In genomic region chr12:57005980-57006808, GRCh38 we compare ENCODE assay signal across 8 cellular contexts. TPM values are rescaled to one million over a fixed set of nuclear protein-coding genes. Genes with fewer than 3 reads are reported as not detected.
DNase-seq lines count a peak whose midpoint lies in the region; FAIRE-seq and TF ChIP-seq lines count a peak whose summit lies in the region.

Gene ZBTB39, minus strand, starts transcription at chr12:57006546. Its CDS starts 1,629 bp downstream, at chr12:57004917.

- peak within 1 kb of the TSS; percentile 76 for H3K9ac ChIP-seq in keratinocyte (ENCODE audit: control insufficient read depth, extremely low read depth, insufficient read depth, low read length)

- no peaks in the 10 kb centered on the region for H3K9me1 ChIP-seq in keratinocyte (ENCODE audit: control insufficient read depth, extremely low read depth, insufficient read depth, low read length)

- DNase-seq in NCI-H1048 (lab: John Stamatoyannopoulos, UW) (peak; percentile 36), bronchial epithelial cell (ENCODE audit: low read depth) (no peak), keratinocyte (ENCODE audit: low read depth, low spot score) (no peak), NCI-H1694 treated with DMSO at 0.1 percent for 48 hours (lab: John Stamatoyannopoulos, UW) (no peak)
- DNase-seq in stimulated activated CD4-positive, alpha-beta T cell treated with anti-CD3 and anti-CD28 coated beads, Interleukin-1b, Interleukin-23, amount 100 ng/mL, for 24 hours (ENCODE audit: low read depth in 4 of 4, low spot score in 1 of 4), result peak in 3 of 4 experiments; percentile 45 to 53 (median 51)

- H3K79me2 ChIP-seq in keratinocyte (ENCODE audit: control insufficient read depth, insufficient read depth, low read length), result peaks cover 23% of the 10 kb centered on the region

- POLR2A ChIA-PET in HEK293 (lab: Yijun Ruan, JAX), result interaction anchor here (0.6 to 1.4 kb wide), 2 partner anchors 12 to 86 kb away, joined by 5 read pairs; no protein-coding TSS in a partner anchor

- H3K4me3 ChIP-seq in HEK293 (ENCODE audit: low read depth, low read length), result peak within 1 kb of the TSS; percentile 81
- H3K4me3 ChIP-seq in bronchial epithelial cell (ENCODE audit: low read depth, low read length), result peak within 1 kb of the TSS; percentile 70
- peak within 1 kb of the TSS; percentile 79 to 85 (median 81) for H3K4me3 ChIP-seq in keratinocyte (ENCODE audit: control insufficient read depth in 2 of 3, extremely low read depth in 1 of 3, insufficient read depth in 2 of 3, low read depth in 1 of 3, low read length in 3 of 3)

- H4K20me1 ChIP-seq in keratinocyte (ENCODE audit: control insufficient read depth, extremely low read depth, insufficient read depth, low read length), result no peaks in the 10 kb centered on the region

- peak within 1 kb of the TSS; percentile 57 for H2AFZ ChIP-seq in keratinocyte (ENCODE audit: control insufficient read depth, low read length)

- peaks cover 11 to 38% of the 10 kb centered on the region in 2 experiments for H3K36me3 ChIP-seq in HEK293 (ENCODE audit: control insufficient read depth in 2 of 2, insufficient read depth in 1 of 2, low read length in 2 of 2)
- H3K36me3 ChIP-seq in bronchial epithelial cell (ENCODE audit: control insufficient read depth, insufficient read depth, low read length), result peaks cover 8% of the 10 kb centered on the region
- H3K36me3 ChIP-seq in keratinocyte (ENCODE audit: control insufficient read depth in 2 of 2, extremely low read depth in 1 of 2, insufficient read depth in 2 of 2, low read length in 2 of 2), result peaks cover 14 to 23% of the 10 kb centered on the region in 2 experiments

- no peak for FAIRE-seq in bronchial epithelial cell (lab: Jason Lieb, UNC)
- no peak for FAIRE-seq in keratinocyte (lab: Jason Lieb, UNC)

- dilution Hi-C loops in keratinocyte (cut with MboI; ENCODE audit: extremely low pct_ligation_motif_present, low sequenced_read_pairs), result loop anchor here (10.0 kb wide), 1 partner anchor 251 kb away; the partner anchor contains the start of gene PRIM1

- H3K27ac ChIP-seq in HEK293 (ENCODE audit: extremely low read depth, low read depth, low read length), result peak within 1 kb of the TSS; percentile 54; the same call in 1 of the 2 replicates
- peak within 1 kb of the TSS; percentile 87 for H3K27ac ChIP-seq in VCaP
- peak within 1 kb of the TSS; percentile 38 for H3K27ac ChIP-seq in keratinocyte (ENCODE audit: control insufficient read depth, insufficient read depth, low read length)

- H3K9me3 ChIP-seq in HEK293 (ENCODE audit: control insufficient read depth, insufficient read depth, low read depth, low read length) (no peaks in the 10 kb centered on the region), keratinocyte (ENCODE audit: control insufficient read depth, low read depth, low read length) (no peaks in the 10 kb centered on the region)

- no peaks in the 10 kb centered on the region for H3K27me3 ChIP-seq in bronchial epithelial cell (ENCODE audit: control insufficient read depth, insufficient read depth, low read length)
- no peaks in the 10 kb centered on the region for H3K27me3 ChIP-seq in keratinocyte (ENCODE audit: control insufficient read depth, extremely low read depth, insufficient read depth, low read length)

- CTCF ChIA-PET in HEK293 (lab: Yijun Ruan, JAX), result interaction anchor here (0.6 to 9.7 kb wide), 25 partner anchors 9 to 442 kb away, joined by 3 to 117 read pairs (median 8); partner anchors contain the start of genes MYO1A, PRIM1, STAT6 and TAC3

- peak within 1 kb of the TSS; percentile 86 for H3K4me2 ChIP-seq in keratinocyte (ENCODE audit: control insufficient read depth, extremely low read depth, insufficient read depth, low read depth, low read length)

- H3K4me1 ChIP-seq in HEK293 (ENCODE audit: control insufficient read depth, insufficient read depth, low read length) (peaks cover 4% of the 10 kb centered on the region; the same call in 1 of the 2 replicates), keratinocyte (ENCODE audit: control insufficient read depth, extremely low read depth, insufficient read depth, low read length) (peaks cover 6% of the 10 kb centered on the region)

- TF ChIP-seq CTCF in GM12872 (IDR thresholded peaks at IDR 0.05; ENCODE audit: insufficient read depth, low read depth, low read length) (peak; percentile 72), HEK293 (tag by site-specific recombination; IDR thresholded peaks at IDR 0.05) (peak; percentile 40; the same call in 1 of the 2 replicates), VCaP (conservative IDR thresholded peaks at IDR 0.05) (peak; percentile 98), bronchial epithelial cell (IDR thresholded peaks at IDR 0.05; ENCODE audit: insufficient read depth, low read length, severe bottlenecking) (peak; percentile 57), keratinocyte (optimal IDR thresholded peaks at IDR 0.05 in 1 of 3, IDR thresholded peaks at IDR 0.05 in 1 of 3, conservative IDR thresholded peaks at IDR 0.05 in 1 of 3; ENCODE audit: extremely low read depth in 1 of 3, insufficient read depth in 2 of 3, low read length in 3 of 3) (peak in 2 of 3 experiments; percentile 46 to 70)

TF ChIP-seq in HEK293, 187 proteins besides CTCF, POLR2A, EP300 and RAD21 (continues in another document):
- TF ChIP-seq ZFP69B (tag by site-specific recombination; IDR thresholded peaks at IDR 0.05) (no peak), ZNF704 (tag by site-specific recombination; IDR thresholded peaks at IDR 0.05) (no peak), ZNF416 (tag by site-specific recombination; IDR thresholded peaks at IDR 0.05) (no peak), GLI4 (tag by site-specific recombination; IDR thresholded peaks at IDR 0.05) (no peak), ZNF660 (tag by site-specific recombination; IDR thresholded peaks at IDR 0.05) (0 out of 2 replicates have a peak, but pooled peaks have one; percentile 45), KLF8 (tag by site-specific recombination; IDR thresholded peaks at IDR 0.05) (no peak), ZBTB20 (tag by site-specific recombination; IDR thresholded peaks at IDR 0.05) (peak; percentile 89), ZNF76 (tag by site-specific recombination; IDR thresholded peaks at IDR 0.05; ENCODE audit: borderline replicate concordance, low read depth) (peak; percentile 56; the same call in 1 of the 2 replicates), GLIS2 (tag by site-specific recombination; IDR thresholded peaks at IDR 0.05) (peak; percentile 49; the same call in 1 of the 2 replicates), ZBTB8A (tag by site-specific recombination; IDR thresholded peaks at IDR 0.05) (peak; percentile 52), ZNF398 (tag by site-specific recombination; IDR thresholded peaks at IDR 0.05) (0 out of 2 replicates have a peak, but pooled peaks have one; percentile 46), PBX3 (CRISPR knock-in tag; IDR thresholded peaks at IDR 0.05) (peak; percentile 62; the same call in 1 of the 2 replicates)

RNA-seq across cellular contexts. Expression of gene ZBTB39, which starts in this region (rescaled TPM):
- total RNA-seq in bronchial epithelial cell, result 5.2 and 5.5 TPM in 2 replicates
- polyA plus RNA-seq in keratinocyte, result 3.4 to 5.4 TPM (median 4.1 TPM) in 3 replicates
- polyA plus RNA-seq in keratinocyte (2011; ENCODE audit: low read depth), result 0.42 TPM
- polyA plus RNA-seq in keratinocyte (2011; cell fraction: cytosol; rRNA removed), result 2.6 and 3.3 TPM in 2 replicates
- 6.0 and 7.3 TPM in 2 replicates for polyA plus RNA-seq in keratinocyte (2011; cell fraction: nucleus; rRNA removed)
- 2.1 and 3.3 TPM in 2 replicates for polyA plus RNA-seq in keratinocyte (2012; ENCODE audit: low replicate concordance)
- 5.9 to 7.9 TPM (median 6.9 TPM) in 3 replicates for polyA minus RNA-seq in keratinocyte
- 2.5 TPM for polyA minus RNA-seq in keratinocyte (2011; cell fraction: cytosol; rRNA and poly(A)+ RNA removed)
- 5.8 and 9.4 TPM in 2 replicates for polyA minus RNA-seq in keratinocyte (2011; cell fraction: nucleus; rRNA and poly(A)+ RNA removed)

Comparison
In these comparisons a context has a peak if more than half of its experiments do, and no peak if none do; other contexts are left out.
1. CTCF ChIP-seq: peak in every context shown above with its lines; median percentile 98 in VCaP; 72 in GM12872; 58 in keratinocyte; 57 in bronchial epithelial cell; 40 in HEK293.
2. DNase-seq: peak in NCI-H1048 (single experiment) and stimulated activated CD4-positive, alpha-beta T cell treated with anti-CD3 and anti-CD28 coated beads, Interleukin-1b, Interleukin-23, amount 100 ng/mL, for 24 hours (3 of 4); none in bronchial epithelial cell (single experiment), keratinocyte (single experiment) and NCI-H1694 treated with DMSO at 0.1 percent for 48 hours (single experiment).
3. Peak in every context shown above with its lines, with median percentiles within 50 percentile points of each other: H3K27ac ChIP-seq and H3K4me3 ChIP-seq.